In genomic region chr5:456351-457194, GRCh38 we compare ENCODE assay signal across 20 cellular contexts. TPM values are rescaled to one million over a fixed set of nuclear protein-coding genes. Genes with fewer than 3 reads are reported as not detected.
A peak's percentile ranks its signal among the peaks of the same experiment; 100 is the strongest.
DNase-seq lines count a peak whose midpoint lies in the region; ATAC-seq and TF ChIP-seq lines count a peak whose summit lies in the region.
"Had no signal": no experiment of that assay in that cellular context is flagged by ENCODE, and none has a peak within 500 bp of the region (broad histone marks: within the 10 kb centered on the region; RNA-seq: fewer than 3 reads in every experiment).

No MANE protein-coding gene starts in this region.

- H3K4me1 ChIP-seq in Peyer's patch (no peaks in the 10 kb centered on the region), Caco-2 (peaks cover 7% of the 10 kb centered on the region; the same call in 1 of the 2 replicates)
- H3K4me1 ChIP-seq: lower lobe of right lung, parathyroid adenoma had no signal

- CTCF ChIA-PET in Caco-2 (lab: Charles Lee): interaction anchor here (0.7 kb wide), 1 partner anchor 268 kb away, joined by 3 read pairs; no protein-coding TSS in a partner anchor

- no peak for TF ChIP-seq CTCF in Peyer's patch (IDR thresholded peaks at IDR 0.05)
- TF ChIP-seq CTCF in Caco-2 (IDR thresholded peaks at IDR 0.05; ENCODE audit: insufficient read depth in 1 of 2, low read depth in 1 of 2, low read length in 1 of 2, severe bottlenecking in 1 of 2, unreplicated experiment in 1 of 2): no peak

- peaks cover 0 to 94% (median 0%) of the 10 kb centered on the region in 3 donors for H3K36me3 ChIP-seq in Peyer's patch
- no peaks in the 10 kb centered on the region; the same call in none of the 2 replicates for H3K36me3 ChIP-seq in Caco-2 (ENCODE audit: control insufficient read depth, insufficient read depth, low read length)

- ATAC-seq in left cardiac atrium (no peak), GM21786 (IDR thresholded peaks at IDR 0.05; ENCODE audit: unreplicated experiment) (no peak)
- no peak for ATAC-seq in stimulated activated naive B cell treated with anti-CD40 and anti-IgM and Interleukin-4, amounts not matched to agents 10 μg/mL and 1 μg/mL and 100 μg/mL, for 72 hours (replicated peaks)
- ATAC-seq: activated CD8-positive, alpha-beta memory T cell treated with anti-CD3 and anti-CD28 coated beads, Interleukin-2, amount 10 ng/mL, durations not matched to agents 7 days and 5 days; lower lobe of right lung had no signal

- peaks cover 0 to 6% (median 0%) of the 10 kb centered on the region in 4 donors for H3K9me3 ChIP-seq in Peyer's patch
- H3K9me3 ChIP-seq in Caco-2: peaks cover 5% of the 10 kb centered on the region; the same call in 1 of the 2 replicates

- no peaks in the 10 kb centered on the region for H3K27me3 ChIP-seq in Peyer's patch
- no peaks in the 10 kb centered on the region for H3K27me3 ChIP-seq in Caco-2 (replicated peaks; ENCODE audit: control insufficient read depth, insufficient read depth, low read length)
- H3K27me3 ChIP-seq: brain microvascular endothelial cell had no signal

- H3K9me3 Mint-ChIP-seq in activated CD4-positive, alpha-beta T cell treated with anti-CD3 and anti-CD28 coated beads, Interleukin-2, amount 10 ng/mL, durations not matched to agents 24 days and 14 days: peaks cover 13% of the 10 kb centered on the region
- H3K9me3 Mint-ChIP-seq in stimulated activated naive B cell treated with anti-CD40 and anti-IgM and Interleukin-4, amounts not matched to agents 10 μg/mL and 1 μg/mL and 100 μg/mL, for 72 hours: peaks cover 17 to 38% of the 10 kb centered on the region in 2 donors
- peaks cover 11% of the 10 kb centered on the region for H3K9me3 Mint-ChIP-seq in Caco-2 (ENCODE audit: unreplicated experiment)

- H3K27ac Mint-ChIP-seq in activated CD4-positive, alpha-beta T cell treated with anti-CD3 and anti-CD28 coated beads, Interleukin-2, amount 10 ng/mL, durations not matched to agents 24 days and 14 days: peak overlapping the region; percentile 55
- H3K27ac Mint-ChIP-seq in stimulated activated naive B cell treated with anti-CD40 and anti-IgM and Interleukin-4, amounts not matched to agents 10 μg/mL and 1 μg/mL and 100 μg/mL, for 72 hours: peak overlapping the region; percentile 81
- H3K27ac Mint-ChIP-seq in Caco-2 (ENCODE audit: unreplicated experiment): no peak overlapping the region
- H3K27ac Mint-ChIP-seq: activated CD8-positive, alpha-beta memory T cell treated with anti-CD3 and anti-CD28 coated beads, Interleukin-2, amount 10 ng/mL, durations not matched to agents 7 days and 5 days; CD4-positive, CD25-positive, alpha-beta regulatory T cell; dendritic cell treated with granulocyte-macrophage colony-stimulating factor and Interleukin-4, amounts not matched to agents 40 ng/mL and 50 ng/mL, for 4 days had no signal

- peaks cover 84% of the 10 kb centered on the region for H3K36me3 Mint-ChIP-seq in activated CD4-positive, alpha-beta T cell treated with anti-CD3 and anti-CD28 coated beads, Interleukin-2, amount 10 ng/mL, durations not matched to agents 24 days and 14 days (ENCODE audit: low read depth)
- H3K36me3 Mint-ChIP-seq in stimulated activated naive B cell treated with anti-CD40 and anti-IgM and Interleukin-4, amounts not matched to agents 10 μg/mL and 1 μg/mL and 100 μg/mL, for 72 hours: peaks cover 90 to 95% of the 10 kb centered on the region in 2 donors
- peaks cover 66% of the 10 kb centered on the region for H3K36me3 Mint-ChIP-seq in Caco-2 (ENCODE audit: insufficient read depth, unreplicated experiment)

- no peaks in the 10 kb centered on the region for H3K27me3 Mint-ChIP-seq in activated CD4-positive, alpha-beta T cell treated with anti-CD3 and anti-CD28 coated beads, Interleukin-2, amount 10 ng/mL, durations not matched to agents 24 days and 14 days
- H3K27me3 Mint-ChIP-seq in stimulated activated naive B cell treated with anti-CD40 and anti-IgM and Interleukin-4, amounts not matched to agents 10 μg/mL and 1 μg/mL and 100 μg/mL, for 72 hours: no peaks in the 10 kb centered on the region
- H3K27me3 Mint-ChIP-seq in Caco-2 (ENCODE audit: insufficient read depth, unreplicated experiment): no peaks in the 10 kb centered on the region
- H3K27me3 Mint-ChIP-seq: activated CD8-positive, alpha-beta memory T cell treated with anti-CD3 and anti-CD28 coated beads, Interleukin-2, amount 10 ng/mL, durations not matched to agents 7 days and 5 days; CD4-positive, CD25-positive, alpha-beta regulatory T cell; dendritic cell treated with granulocyte-macrophage colony-stimulating factor and Interleukin-4, amounts not matched to agents 40 ng/mL and 50 ng/mL, for 4 days had no signal

- H3K27ac ChIP-seq in Peyer's patch: no peak overlapping the region
- H3K27ac ChIP-seq: brain microvascular endothelial cell, lower lobe of right lung, parathyroid adenoma had no signal

- H3K4me3 ChIP-seq in Peyer's patch (no peak overlapping the region), Caco-2 (ENCODE audit: low read depth, low read length) (no peak overlapping the region)
- H3K4me3 ChIP-seq: lower lobe of right lung had no signal

- intact Hi-C loops in activated CD4-positive, alpha-beta T cell treated with anti-CD3 and anti-CD28 coated beads, Interleukin-2, amount 10 ng/mL, durations not matched to agents 24 days and 14 days (cut with micrococcal nuclease): loop anchor here (5.0 kb wide), 1 partner anchor 239 kb away; the partner anchor contains the start of genes CCDC127 and SDHA
- intact Hi-C loops in left cardiac atrium (cut with DNase I): loop anchor here in 1 of 2 donors (10.0 kb wide), 1 partner anchor 158 kb away; the partner anchor contains the start of gene CEP72
- intact Hi-C loops in Caco-2 (cut with micrococcal nuclease; ENCODE audit: unreplicated experiment): no loop called here

- peaks cover 51% of the 10 kb centered on the region for H3K4me1 Mint-ChIP-seq in activated CD4-positive, alpha-beta T cell treated with anti-CD3 and anti-CD28 coated beads, Interleukin-2, amount 10 ng/mL, durations not matched to agents 24 days and 14 days
- H3K4me1 Mint-ChIP-seq in stimulated activated naive B cell treated with anti-CD40 and anti-IgM and Interleukin-4, amounts not matched to agents 10 μg/mL and 1 μg/mL and 100 μg/mL, for 72 hours: peaks cover 58 to 74% of the 10 kb centered on the region in 2 donors
- no peaks in the 10 kb centered on the region for H3K4me1 Mint-ChIP-seq in Caco-2 (ENCODE audit: low read depth, unreplicated experiment)

- TF ChIP-seq POLR2A in Peyer's patch (IDR thresholded peaks at IDR 0.05): no peak

- POLR2A ChIA-PET in Caco-2 (lab: Charles Lee): no interaction called here

- no peak for DNase-seq in activated CD4-positive, alpha-beta T cell treated with anti-CD3 and anti-CD28 coated beads, Interleukin-2, amount 10 ng/mL, durations not matched to agents 24 days and 14 days
- DNase-seq in activated CD4-positive, alpha-beta T cell treated with anti-CD3 and anti-CD28 coated beads for 48 hours: no peak
- DNase-seq in Peyer's patch: peak in 2 of 3 donors; percentile 37 to 40
- peak; percentile 14 for DNase-seq in left cardiac atrium
- DNase-seq in stimulated activated naive B cell treated with anti-CD40 and anti-IgM and Interleukin-4, amounts not matched to agents 10 μg/mL and 1 μg/mL and 100 μg/mL, for 72 hours: no peak
- DNase-seq in Caco-2: no peak
- no peak for DNase-seq in NCI-H1694 (lab: John Stamatoyannopoulos, UW)
- DNase-seq: activated CD8-positive, alpha-beta memory T cell treated with anti-CD3 and anti-CD28 coated beads, Interleukin-2, amount 10 ng/mL, durations not matched to agents 7 days and 5 days; activated naive CD4-positive, alpha-beta T cell treated with Interleukin-2 at 50 U/mL for 16 hours; brain microvascular endothelial cell; CD4-positive, CD25-positive, alpha-beta regulatory T cell; DMS79 treated with DMSO at 0.1 percent for 48 hours; KBM-7; lower lobe of right lung; NCI-H2171; small intestine; trophoblast cell had no signal

- no TSS peak for BruUV-seq in Caco-2 (replicated peaks; lab: Mats Ljungman, UMichigan)

- H3K4me3 Mint-ChIP-seq in activated CD4-positive, alpha-beta T cell treated with anti-CD3 and anti-CD28 coated beads, Interleukin-2, amount 10 ng/mL, durations not matched to agents 24 days and 14 days: no peak overlapping the region
- H3K4me3 Mint-ChIP-seq in stimulated activated naive B cell treated with anti-CD40 and anti-IgM and Interleukin-4, amounts not matched to agents 10 μg/mL and 1 μg/mL and 100 μg/mL, for 72 hours: peak overlapping the region in 1 of 2 donors; percentile 15
- no peak overlapping the region for H3K4me3 Mint-ChIP-seq in Caco-2 (ENCODE audit: unreplicated experiment)
- H3K4me3 Mint-ChIP-seq: activated CD8-positive, alpha-beta memory T cell treated with anti-CD3 and anti-CD28 coated beads, Interleukin-2, amount 10 ng/mL, durations not matched to agents 7 days and 5 days; CD4-positive, CD25-positive, alpha-beta regulatory T cell; dendritic cell treated with granulocyte-macrophage colony-stimulating factor and Interleukin-4, amounts not matched to agents 40 ng/mL and 50 ng/mL, for 4 days had no signal

RNA-seq across cellular contexts. Expression of gene EXOC3, which starts 13.6 kb away (rescaled TPM):
- total RNA-seq in activated CD4-positive, alpha-beta T cell treated with anti-CD3 and anti-CD28 coated beads, Interleukin-2, amount 10 ng/mL, durations not matched to agents 24 days and 14 days: 64.5 and 67.2 TPM in 2 replicates
- total RNA-seq in Peyer's patch: 100 to 1,000 TPM in 3 of 4 donors, 10 to 100 TPM in 1; 74.3 to 201 (median 141) TPM
- 10 to 100 TPM; 41.4 to 42.3 TPM for total RNA-seq in left cardiac atrium
- total RNA-seq in Caco-2 (2022): 41.9 and 44.5 TPM in 2 replicates

Comparison
In these comparisons a context has a peak if more than half of its experiments do, and no peak if none do; other contexts are left out.
1. DNase-seq: peak in Peyer's patch (2 of 3) and left cardiac atrium (single experiment); none in activated CD4-positive, alpha-beta T cell treated with anti-CD3 and anti-CD28 coated beads, Interleukin-2, amount 10 ng/mL, durations not matched to agents 24 days and 14 days (single experiment), activated CD4-positive, alpha-beta T cell treated with anti-CD3 and anti-CD28 coated beads for 48 hours (single experiment), stimulated activated naive B cell treated with anti-CD40 and anti-IgM and Interleukin-4, amounts not matched to agents 10 μg/mL and 1 μg/mL and 100 μg/mL, for 72 hours (single experiment), Caco-2 (0 of 2) and NCI-H1694 (single experiment).